ENCODE assay signal across 18 cellular contexts in the genomic region with DNA sequence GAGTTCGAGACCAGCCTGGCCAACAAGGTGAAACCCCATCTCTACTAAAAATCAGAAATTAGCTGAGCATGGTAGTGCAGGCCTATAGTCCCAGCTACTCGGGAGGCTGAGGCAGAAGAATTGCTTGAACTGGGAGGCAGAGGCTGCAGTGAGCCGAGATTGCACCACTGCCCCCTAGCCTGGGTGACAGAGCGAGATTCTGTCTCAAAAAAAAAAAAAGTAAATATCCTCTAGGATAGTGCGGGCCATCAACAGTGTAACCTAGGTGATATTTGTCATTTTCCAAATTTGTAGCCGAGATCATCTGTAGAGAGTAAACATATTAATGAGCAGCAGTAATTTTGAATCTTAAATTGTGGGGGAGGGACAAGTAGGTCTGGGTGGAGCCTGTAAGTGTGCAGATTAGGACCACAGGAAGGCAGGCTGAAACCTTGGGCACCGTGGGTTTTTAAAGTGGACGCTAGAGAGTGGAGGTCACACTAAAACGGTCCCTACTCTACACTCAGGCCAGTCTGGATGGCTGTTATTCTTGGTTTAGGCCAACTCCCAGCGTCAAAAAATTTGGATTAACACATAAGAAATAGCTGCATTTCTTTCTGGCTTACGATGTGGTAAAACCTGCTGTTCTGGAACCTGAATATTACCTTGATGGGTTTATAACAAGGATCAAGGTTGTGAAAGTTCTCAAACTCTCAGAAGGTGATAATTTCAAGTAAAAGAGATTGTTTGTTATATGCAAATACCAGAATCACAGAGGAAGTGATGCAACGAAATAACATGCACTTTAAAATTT. TPM values are rescaled to one million over a fixed set of nuclear protein-coding genes. Genes with fewer than 3 reads are reported as not detected.
A peak's percentile ranks its signal among the peaks of the same experiment; 100 is the strongest.
DNase-seq lines count a peak whose midpoint lies in the region; ATAC-seq and TF ChIP-seq lines count a peak whose summit lies in the region.
"Had no signal": no experiment of that assay in that cellular context is flagged by ENCODE, and none has a peak within 500 bp of the region (broad histone marks: within the 10 kb centered on the region; RNA-seq: fewer than 3 reads in every experiment).

No MANE protein-coding gene starts in this region.

- in situ Hi-C loops in GM13977 (cut with MboI; ENCODE audit: low pct_unique_long_range_greater_than_20kb, low sequenced_read_pairs, unreplicated experiment): no loop called here

- no peak; the same call in 1 of the 2 replicates for ATAC-seq in PC-3
- peak; percentile 63 for ATAC-seq in esophagus mucosa
- ATAC-seq in naive thymus-derived CD4-positive, alpha-beta T cell: no peak
- no peak for ATAC-seq in HG03159 (IDR thresholded peaks at IDR 0.05; ENCODE audit: unreplicated experiment)
- no peak for ATAC-seq in activated CD4-positive, alpha-beta T cell treated with anti-CD3 and anti-CD28 coated beads for 36 hours

- H3K36me3 ChIP-seq in PC-3 (ENCODE audit: low read depth, low read length): peaks cover 22% of the 10 kb centered on the region; the same call in 1 of the 2 replicates
- H3K36me3 ChIP-seq in naive thymus-derived CD4-positive, alpha-beta T cell (ENCODE audit: control insufficient read depth in 2 of 3, insufficient read depth in 3 of 3, low read length in 3 of 3): peaks cover 0 to 32% (median 5%) of the 10 kb centered on the region in 3 experiments

- no peaks in the 10 kb centered on the region for H3K79me2 ChIP-seq in PC-3 (ENCODE audit: low read length)

- no peak overlapping the region for H2AFZ ChIP-seq in PC-3 (ENCODE audit: low read length)

- H3K27me3 Mint-ChIP-seq in naive thymus-derived CD4-positive, alpha-beta T cell: no peaks in the 10 kb centered on the region
- H3K27me3 Mint-ChIP-seq in activated CD4-positive, alpha-beta T cell treated with anti-CD3 and anti-CD28 coated beads for 36 hours: no peaks in the 10 kb centered on the region
- H3K27me3 Mint-ChIP-seq: IgD-negative memory B cell had no signal

- TF ChIP-seq CTCF in 22Rv1 (IDR thresholded peaks at IDR 0.05) (peak; percentile 56), GM13977 (IDR thresholded peaks at IDR 0.05; ENCODE audit: extremely low read depth, insufficient read depth, missing control alignments) (peak; percentile 0), PC-3 (conservative IDR thresholded peaks at IDR 0.05; ENCODE audit: low read depth, low read length) (0 out of 2 replicates have a peak, but pooled peaks have one; percentile 19)

- H3K4me3 ChIP-seq in PC-3 (ENCODE audit: low read length): no peak overlapping the region
- H3K4me3 ChIP-seq in naive thymus-derived CD4-positive, alpha-beta T cell (ENCODE audit: low read length): no peak overlapping the region

- POLR2A ChIA-PET in PC-3 (lab: Charles Lee; ENCODE audit: unreplicated experiment): interaction anchor here (0.6 kb wide), 1 partner anchor 64 kb away, joined by 3 read pairs; no protein-coding TSS in a partner anchor
- POLR2A ChIA-PET in naive thymus-derived CD4-positive, alpha-beta T cell (lab: Charles Lee): no interaction called here
- POLR2A ChIA-PET in activated CD4-positive, alpha-beta T cell treated with anti-CD3 and anti-CD28 coated beads for 36 hours (lab: Charles Lee): no interaction called here

- no peaks in the 10 kb centered on the region for H3K9me3 ChIP-seq in PC-3 (ENCODE audit: low read length)
- peaks cover 0 to 5% (median 0%) of the 10 kb centered on the region in 3 experiments for H3K9me3 ChIP-seq in naive thymus-derived CD4-positive, alpha-beta T cell (ENCODE audit: control insufficient read depth in 2 of 3, low read length in 3 of 3)

- no peaks in the 10 kb centered on the region for H4K20me1 ChIP-seq in PC-3 (ENCODE audit: low read length)

- BruUV-seq in PC-3 (replicated peaks; lab: Mats Ljungman, UMichigan): TSS peak; percentile 8

- peaks cover 13 to 48% (median 32%) of the 10 kb centered on the region in 7 donors for H3K4me1 Mint-ChIP-seq in naive thymus-derived CD4-positive, alpha-beta T cell
- peaks cover 42% of the 10 kb centered on the region for H3K4me1 Mint-ChIP-seq in activated CD4-positive, alpha-beta T cell treated with anti-CD3 and anti-CD28 coated beads for 36 hours

- H3K27ac ChIP-seq in 22Rv1 (peak overlapping the region; percentile 25; the same call in 1 of the 2 replicates), PC-3 (ENCODE audit: low read length) (no peak overlapping the region)
- H3K27ac ChIP-seq in naive thymus-derived CD4-positive, alpha-beta T cell (ENCODE audit: low read depth, low read length): no peak overlapping the region
- H3K27ac ChIP-seq: RWPE1 had no signal

- no peak overlapping the region for H3K4me2 ChIP-seq in PC-3 (ENCODE audit: low read length)

- no peaks in the 10 kb centered on the region for H3K4me1 ChIP-seq in PC-3 (ENCODE audit: insufficient read depth, low read length)
- peaks cover 3 to 4% of the 10 kb centered on the region in 2 donors for H3K4me1 ChIP-seq in naive thymus-derived CD4-positive, alpha-beta T cell (ENCODE audit: control insufficient read depth in 2 of 2, insufficient read depth in 2 of 2, low read length in 2 of 2)

- no peaks in the 10 kb centered on the region for H3K9me2 ChIP-seq in PC-3 (replicated peaks; ENCODE audit: low read length)

- CTCF ChIA-PET in PC-3 (lab: Charles Lee): interaction anchor here (0.7 kb wide), 1 partner anchor 785 kb away, joined by 5 read pairs; no protein-coding TSS in a partner anchor
- CTCF ChIA-PET in naive thymus-derived CD4-positive, alpha-beta T cell (lab: Charles Lee): no interaction called here
- CTCF ChIA-PET in activated CD4-positive, alpha-beta T cell treated with anti-CD3 and anti-CD28 coated beads for 36 hours (lab: Charles Lee): no interaction called here

- H3K36me3 Mint-ChIP-seq in naive thymus-derived CD4-positive, alpha-beta T cell: peaks cover 22 to 42% (median 37%) of the 10 kb centered on the region in 5 donors
- H3K36me3 Mint-ChIP-seq in activated CD4-positive, alpha-beta T cell treated with anti-CD3 and anti-CD28 coated beads for 36 hours (ENCODE audit: low read depth): peaks cover 39% of the 10 kb centered on the region

- no peak for DNase-seq in GM13977 (ENCODE audit: low spot score)
- DNase-seq in PC-3: no peak
- DNase-seq in naive thymus-derived CD4-positive, alpha-beta T cell: no peak
- DNase-seq in NCI-H510A (lab: John Stamatoyannopoulos, UW): no peak
- no peak for DNase-seq in activated CD4-positive, alpha-beta T cell treated with anti-CD3 and anti-CD28 coated beads for 36 hours
- DNase-seq: DMS53, MV-4-11, NCI-H1417, NCI-H187 treated with DMSO at 0.1 percent for 48 hours, NCI-H69, OCI-M1, SW 1271 had no signal

- H3K27me3 ChIP-seq in PC-3 (ENCODE audit: low read length): no peaks in the 10 kb centered on the region
- no peaks in the 10 kb centered on the region for H3K27me3 ChIP-seq in naive thymus-derived CD4-positive, alpha-beta T cell (ENCODE audit: control insufficient read depth in 2 of 2, insufficient read depth in 2 of 2, low read length in 2 of 2)

- peak overlapping the region in 2 of 9 donors; percentile 11 to 28 for H3K27ac Mint-ChIP-seq in naive thymus-derived CD4-positive, alpha-beta T cell
- H3K27ac Mint-ChIP-seq in activated CD4-positive, alpha-beta T cell treated with anti-CD3 and anti-CD28 coated beads for 36 hours: no peak overlapping the region

- H3F3A ChIP-seq in PC-3 (ENCODE audit: low read length, unreplicated experiment): no peaks in the 10 kb centered on the region

- intact Hi-C loops in PC-3 (cut with micrococcal nuclease): no loop called here
- intact Hi-C loops in naive thymus-derived CD4-positive, alpha-beta T cell (cut with micrococcal nuclease): loop anchor here in 1 of 2 donors (1.0 kb wide), 1 partner anchor 40 kb away; no protein-coding TSS in a partner anchor
- intact Hi-C loops in activated CD4-positive, alpha-beta T cell treated with anti-CD3 and anti-CD28 coated beads for 36 hours (cut with DNase I, micrococcal nuclease): loop anchor here in 1 of 2 experiments (2.0 kb wide), 1 partner anchor 23 kb away; the partner anchor contains the start of gene TET3

- H3K4me3 Mint-ChIP-seq in naive thymus-derived CD4-positive, alpha-beta T cell: no peak overlapping the region
- no peak overlapping the region for H3K4me3 Mint-ChIP-seq in activated CD4-positive, alpha-beta T cell treated with anti-CD3 and anti-CD28 coated beads for 36 hours
- H3K4me3 Mint-ChIP-seq: CD14-positive monocyte had no signal

- peaks cover 0 to 8% (median 5%) of the 10 kb centered on the region in 11 donors for H3K9me3 Mint-ChIP-seq in naive thymus-derived CD4-positive, alpha-beta T cell
- peaks cover 5% of the 10 kb centered on the region for H3K9me3 Mint-ChIP-seq in activated CD4-positive, alpha-beta T cell treated with anti-CD3 and anti-CD28 coated beads for 36 hours (ENCODE audit: low read depth)

- no peak overlapping the region for H3K9ac ChIP-seq in PC-3 (ENCODE audit: low read length)

RNA-seq across cellular contexts. Expression of gene TET3, which starts 22.7 kb away (rescaled TPM):
- total RNA-seq in PC-3 (2014; rRNA removed) (6.1 and 10.1 TPM in 2 replicates), esophagus mucosa (18.8 TPM)
- 10 to 100 TPM; 19.1 to 38.6 (median 28.6) TPM for total RNA-seq in naive thymus-derived CD4-positive, alpha-beta T cell
- polyA plus RNA-seq in naive thymus-derived CD4-positive, alpha-beta T cell: 1 to 10 TPM in 1 of 2 donors, under 1 TPM in 1; 0.77 to 1.1 TPM
- 10 to 100 TPM; 15.0 to 17.3 TPM for total RNA-seq in activated CD4-positive, alpha-beta T cell treated with anti-CD3 and anti-CD28 coated beads for 36 hours

RNA-seq across cellular contexts. Expression of gene DGUOK, which starts 35.3 kb away (rescaled TPM):
- total RNA-seq in PC-3 (2014; rRNA removed) (42.2 and 61.3 TPM in 2 replicates), esophagus mucosa (38.3 TPM)
- 10 to 100 TPM; 43.1 to 73.9 (median 65.8) TPM for total RNA-seq in naive thymus-derived CD4-positive, alpha-beta T cell
- polyA plus RNA-seq in naive thymus-derived CD4-positive, alpha-beta T cell: 100 to 1,000 TPM; 207 to 220 TPM
- 100 to 1,000 TPM in 1 of 2 experiments, 10 to 100 TPM in 1; 97.6 to 119 TPM for total RNA-seq in activated CD4-positive, alpha-beta T cell treated with anti-CD3 and anti-CD28 coated beads for 36 hours

Comparison
In these comparisons a context has a peak if more than half of its experiments do, and no peak if none do; other contexts are left out.
1. CTCF ChIP-seq: peak in every context shown above with its lines; median percentile 56 in 22Rv1; 19 in PC-3; 0 in GM13977.